In the genomic region with DNA sequence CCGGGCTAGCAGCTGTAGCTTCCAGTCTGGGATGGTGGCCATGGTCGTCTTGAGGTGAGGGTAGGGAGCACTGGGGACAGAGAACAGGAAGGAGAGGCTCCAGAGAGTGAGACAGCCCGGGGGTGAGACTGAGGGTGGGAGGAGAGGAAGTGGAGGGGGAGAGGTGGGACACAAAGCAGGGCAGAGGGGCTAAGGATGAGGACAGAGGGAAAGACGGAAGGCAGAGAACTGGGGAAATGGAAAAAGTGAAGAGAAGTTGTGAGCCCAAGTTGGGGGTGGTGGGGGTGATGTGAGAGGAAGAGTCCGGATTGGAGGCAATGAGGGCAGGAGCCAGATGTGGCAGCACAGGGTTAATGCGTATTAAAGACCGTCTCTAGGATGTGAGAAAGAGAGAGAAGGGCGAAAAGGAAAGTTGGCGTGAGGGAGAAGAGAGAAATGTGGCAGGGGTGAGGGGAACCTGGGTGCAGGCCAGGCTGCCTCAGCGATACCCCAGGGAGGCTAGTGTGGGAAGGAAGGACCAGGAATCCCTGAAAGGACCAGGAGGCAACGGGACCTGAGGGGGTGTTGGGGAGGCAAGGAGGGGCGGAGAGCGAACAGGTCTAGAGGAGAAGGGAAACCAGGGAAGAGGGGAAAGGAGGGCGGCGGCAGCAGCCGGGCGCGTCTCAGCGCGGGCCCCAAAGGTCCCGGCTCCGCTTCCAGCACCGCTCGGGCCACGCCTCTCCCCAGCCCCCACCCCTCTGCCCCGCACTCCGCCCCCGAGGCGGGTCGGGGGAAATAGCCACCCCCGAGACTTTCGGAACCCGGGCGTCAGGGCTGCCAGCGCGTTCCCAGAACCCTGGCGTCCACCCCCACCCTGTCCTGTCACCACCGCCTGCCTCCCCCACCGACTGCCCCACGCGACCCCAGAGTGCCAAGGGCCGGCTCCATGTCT, we compare ENCODE assay signal across 8 cellular contexts. TPM values are rescaled to one million over a fixed set of nuclear protein-coding genes. Genes with fewer than 3 reads are reported as not detected.
DNase-seq lines count a peak whose midpoint lies in the region; ATAC-seq and TF ChIP-seq lines count a peak whose summit lies in the region.

A gene with protein sequence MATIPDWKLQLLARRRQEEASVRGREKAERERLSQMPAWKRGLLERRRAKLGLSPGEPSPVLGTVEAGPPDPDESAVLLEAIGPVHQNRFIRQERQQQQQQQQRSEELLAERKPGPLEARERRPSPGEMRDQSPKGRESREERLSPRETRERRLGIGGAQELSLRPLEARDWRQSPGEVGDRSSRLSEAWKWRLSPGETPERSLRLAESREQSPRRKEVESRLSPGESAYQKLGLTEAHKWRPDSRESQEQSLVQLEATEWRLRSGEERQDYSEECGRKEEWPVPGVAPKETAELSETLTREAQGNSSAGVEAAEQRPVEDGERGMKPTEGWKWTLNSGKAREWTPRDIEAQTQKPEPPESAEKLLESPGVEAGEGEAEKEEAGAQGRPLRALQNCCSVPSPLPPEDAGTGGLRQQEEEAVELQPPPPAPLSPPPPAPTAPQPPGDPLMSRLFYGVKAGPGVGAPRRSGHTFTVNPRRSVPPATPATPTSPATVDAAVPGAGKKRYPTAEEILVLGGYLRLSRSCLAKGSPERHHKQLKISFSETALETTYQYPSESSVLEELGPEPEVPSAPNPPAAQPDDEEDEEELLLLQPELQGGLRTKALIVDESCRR (minus strand): TSS at position 669 of the 931 bp plus-strand sequence. CDS start 627 bp downstream, at position 42.

- H3K79me2 ChIP-seq in parathyroid adenoma, result no peaks in the 10 kb centered on the region

- intact Hi-C loops in head of caudate nucleus (cut with DNase I) (no loop called here), thyroid gland (cut with DNase I) (no loop called here)

- H3K9me3 ChIP-seq in parathyroid adenoma (ENCODE audit: control insufficient read depth, low read length) (no peaks in the 10 kb centered on the region), thyroid gland (no peaks in the 10 kb centered on the region)

- peak within 1 kb of the TSS; percentile 98 for H2AFZ ChIP-seq in parathyroid adenoma

- peak; percentile 26 for ATAC-seq in HG02642 (IDR thresholded peaks at IDR 0.05; ENCODE audit: poor library complexity, unreplicated experiment)
- no peak for ATAC-seq in GM18520 (IDR thresholded peaks at IDR 0.05; ENCODE audit: unreplicated experiment)

- H3K4me3 ChIP-seq in parathyroid adenoma (ENCODE audit: low read depth, low read length) (peak within 1 kb of the TSS; percentile 84), thyroid gland (replicated peaks in 1 of 3) (peak within 1 kb of the TSS; percentile 70 to 84 (median 81))

- H3K27me3 ChIP-seq in parathyroid adenoma (ENCODE audit: control insufficient read depth, insufficient read depth, low read length) (no peaks in the 10 kb centered on the region), thyroid gland (no peaks in the 10 kb centered on the region)

- peak in 1 of 2 donors; percentile 38 for TF ChIP-seq POLR2A in thyroid gland (IDR thresholded peaks at IDR 0.05)

- peaks cover 3% of the 10 kb centered on the region for H3K4me1 ChIP-seq in parathyroid adenoma
- peaks cover 28 to 56% of the 10 kb centered on the region in 2 donors for H3K4me1 ChIP-seq in thyroid gland

- TF ChIP-seq CTCF in parathyroid adenoma (IDR thresholded peaks at IDR 0.05), result no peak
- no peak for TF ChIP-seq CTCF in thyroid gland (IDR thresholded peaks at IDR 0.05)

- peak; percentile 18 for DNase-seq in COR-L47 (lab: John Stamatoyannopoulos, UW)
- no peak for DNase-seq in SK-MEL-5 (ENCODE audit: low read depth, low spot score)
- peak; percentile 88 for DNase-seq in activated naive CD4-positive, alpha-beta T cell treated with anti-CD3 and anti-CD28 coated beads, Interleukin-2, amount 50 U/mL, for 16 hours
- peak in 41 of 42 donors; percentile 14 to 78 (median 55) for DNase-seq in head of caudate nucleus
- DNase-seq in thyroid gland, result peak; percentile 74 to 76

- H3K9ac ChIP-seq in parathyroid adenoma, result peak within 1 kb of the TSS; percentile 67

- in situ Hi-C loops in SK-MEL-5 (cut with HindIII; ENCODE audit: low pct_unique_long_range_greater_than_20kb, low sequenced_read_pairs), result no loop called here

- H3K4me2 ChIP-seq in parathyroid adenoma (ENCODE audit: low read length), result peak within 1 kb of the TSS; percentile 94

- H3K36me3 ChIP-seq in parathyroid adenoma (ENCODE audit: control insufficient read depth, insufficient read depth, low read length) (no peaks in the 10 kb centered on the region), thyroid gland (no peaks in the 10 kb centered on the region)

- H3K27ac ChIP-seq in parathyroid adenoma, result peak within 1 kb of the TSS; percentile 93
- H3K27ac ChIP-seq in thyroid gland, result peak within 1 kb of the TSS; percentile 93 to 98 (median 95)

- WGBS in thyroid gland, 2 donors, result 7 to 9% methylated on average over 25 to 27 of the region's 42 CpGs

RNA-seq across cellular contexts. Expression of the gene that starts here (rescaled TPM):
- total RNA-seq in SK-MEL-5 (2014; rRNA removed; shearing (Covaris generic)), result 15.5 and 18.5 TPM in 2 replicates
- 36.6 and 40.1 TPM in 2 replicates for polyA plus RNA-seq in SK-MEL-5 (2015; cell fraction: cytosol; rRNA removed)
- 12.4 and 20.4 TPM in 2 replicates for polyA plus RNA-seq in SK-MEL-5 (2015; cell fraction: nucleus; rRNA removed)
- total RNA-seq in thyroid gland, result 10 to 100 TPM; 14.2 to 35.1 (median 15.2) TPM
